13 cellular contexts compared by ENCODE assay signal in genomic region chr2:214504599-214505376, GRCh38.
A peak's percentile ranks its signal among the peaks of the same experiment; 100 is the strongest.
DNase-seq lines count a peak whose midpoint lies in the region; TF ChIP-seq lines count a peak whose summit lies in the region.
"Had no signal": no experiment of that assay in that cellular context is flagged by ENCODE, and none has a peak within 500 bp of the region (broad histone marks: within the 10 kb centered on the region; RNA-seq: fewer than 3 reads in every experiment).

No MANE protein-coding gene starts in this region.

- no peaks in the 10 kb centered on the region for H3K79me1 ChIP-seq in mesenchymal stem cell (replicated peaks; ENCODE audit: low read length, poor library complexity, severe bottlenecking)

- intact Hi-C loops in ovary (cut with DNase I): no loop called here

- H3K18ac ChIP-seq in mesenchymal stem cell (ENCODE audit: low read depth in 1 of 2, low read length in 2 of 2): no peak overlapping the region

- H2AK5ac ChIP-seq in mesenchymal stem cell (ENCODE audit: low read length, severe bottlenecking): no peak overlapping the region

- H3K4ac ChIP-seq in mesenchymal stem cell (ENCODE audit: low read depth in 1 of 2, low read length in 2 of 2): no peak overlapping the region

- H3K14ac ChIP-seq in mesenchymal stem cell (ENCODE audit: low read length in 2 of 2): no peak overlapping the region

- H3K9me3 ChIP-seq in mesenchymal stem cell (ENCODE audit: control insufficient read depth, low read length) (no peaks in the 10 kb centered on the region), ovary (no peaks in the 10 kb centered on the region)

- peak; percentile 24 for DNase-seq in DMS 273 treated with DMSO at 0.1 percent for 48 hours (lab: John Stamatoyannopoulos, UW)
- peak; percentile 15 for DNase-seq in HCEC 1CT
- DNase-seq in fibroblast of gingiva (ENCODE audit: low read depth): peak; percentile 6
- DNase-seq in mesenchymal stem cell: peak; percentile 6
- no peak for DNase-seq in ovary
- DNase-seq in GM10266 (ENCODE audit: extremely low spot score): no peak
- DNase-seq in stimulated activated CD4-positive, alpha-beta T cell treated with anti-CD3 and anti-CD28 coated beads, Interleukin-1b, Interleukin-23, amount 100 ng/mL, for 48 hours: no peak
- no peak for DNase-seq in retina
- DNase-seq: DND-41, NCI-H1694 treated with DMSO at 0.1 percent for 48 hours, NCI-H774, SIG-M5 had no signal

- no peak overlapping the region for H4K8ac ChIP-seq in mesenchymal stem cell (ENCODE audit: low read length)

- 85% methylated on average over 8 of the region's 8 CpGs for WGBS in mesenchymal stem cell
- WGBS in ovary, 3 donors: 34 to 43% (median 41%) methylated on average over 8 of the region's 8 CpGs

- H2BK12ac ChIP-seq in mesenchymal stem cell (ENCODE audit: low read length in 2 of 2): no peak overlapping the region

- H3K4me3 ChIP-seq in mesenchymal stem cell (ENCODE audit: insufficient read depth in 1 of 2, low read depth in 1 of 2, low read length in 2 of 2): no peak overlapping the region
- no peak overlapping the region for H3K4me3 ChIP-seq in ovary
- H3K4me3 ChIP-seq: K562 had no signal

- TF ChIP-seq EP300 in ovary (IDR thresholded peaks at IDR 0.05): no peak

- H2BK15ac ChIP-seq in mesenchymal stem cell (ENCODE audit: low read depth, poor library complexity, severe bottlenecking): peak overlapping the region; percentile 48

- no peak overlapping the region for H3K27ac ChIP-seq in mesenchymal stem cell (ENCODE audit: low read length, poor library complexity, severe bottlenecking)
- H3K27ac ChIP-seq in ovary: no peak overlapping the region

- no peaks in the 10 kb centered on the region for H3K36me3 ChIP-seq in mesenchymal stem cell (ENCODE audit: control insufficient read depth in 1 of 2, insufficient read depth in 2 of 2, low read depth in 1 of 2, low read length in 2 of 2)
- no peaks in the 10 kb centered on the region for H3K36me3 ChIP-seq in ovary

- H2BK120ac ChIP-seq in mesenchymal stem cell (ENCODE audit: low read depth, low read length): no peak overlapping the region

- TF ChIP-seq CTCF in ovary (IDR thresholded peaks at IDR 0.05) (no peak), GM10266 (IDR thresholded peaks at IDR 0.05; ENCODE audit: control insufficient read depth, insufficient read depth, low read depth, missing control alignments) (no peak)

- H4K91ac ChIP-seq in mesenchymal stem cell (ENCODE audit: low read length): no peak overlapping the region

- H2BK5ac ChIP-seq in mesenchymal stem cell (ENCODE audit: low read depth, low read length, poor library complexity, severe bottlenecking): no peak overlapping the region

- H3K4me2 ChIP-seq in mesenchymal stem cell (ENCODE audit: low read length, poor library complexity, severe bottlenecking): no peak overlapping the region

- no peaks in the 10 kb centered on the region for H3K4me1 ChIP-seq in mesenchymal stem cell (ENCODE audit: control insufficient read depth, insufficient read depth, low read depth, low read length)
- no peaks in the 10 kb centered on the region for H3K4me1 ChIP-seq in ovary (ENCODE audit: insufficient read depth)

- TF ChIP-seq POLR2A in ovary (IDR thresholded peaks at IDR 0.05): no peak

- H3K23ac ChIP-seq in mesenchymal stem cell (ENCODE audit: low read length in 2 of 2): no peak overlapping the region

- H2AFZ ChIP-seq in mesenchymal stem cell (ENCODE audit: low read depth, low read length): no peak overlapping the region

- H3K27me3 ChIP-seq in mesenchymal stem cell (ENCODE audit: control insufficient read depth in 1 of 2, insufficient read depth in 1 of 2, low read length in 2 of 2) (no peaks in the 10 kb centered on the region), ovary (no peaks in the 10 kb centered on the region)

- no peak overlapping the region for H3K9ac ChIP-seq in mesenchymal stem cell (ENCODE audit: low read length)

Comparison
In these comparisons a context has a peak if more than half of its experiments do, and no peak if none do; other contexts are left out.
1. DNase-seq: peak in DMS 273 treated with DMSO at 0.1 percent for 48 hours (single experiment), HCEC 1CT (single experiment), fibroblast of gingiva (single experiment) and mesenchymal stem cell (single experiment); none in ovary (0 of 5), GM10266 (single experiment), stimulated activated CD4-positive, alpha-beta T cell treated with anti-CD3 and anti-CD28 coated beads, Interleukin-1b, Interleukin-23, amount 100 ng/mL, for 48 hours (single experiment) and retina (single experiment).